In genomic region chr3:82977871-82978270, GRCh38 we compare ENCODE assay signal across 16 cellular contexts.
DNase-seq lines count a peak whose midpoint lies in the region; ATAC-seq and TF ChIP-seq lines count a peak whose summit lies in the region.
"Had no signal": no experiment of that assay in that cellular context is flagged by ENCODE, and none has a peak within 500 bp of the region (broad histone marks: within the 10 kb centered on the region; RNA-seq: fewer than 3 reads in every experiment).

No MANE protein-coding gene starts in this region.

- H3K36me3 ChIP-seq in DND-41 (ENCODE audit: insufficient read depth, low read length) (no peaks in the 10 kb centered on the region), NT2/D1 (ENCODE audit: insufficient read depth, insufficient read length, low read length) (no peaks in the 10 kb centered on the region), endodermal cell (ENCODE audit: control insufficient read depth, insufficient read depth, low read length) (no peaks in the 10 kb centered on the region), neural progenitor cell (no peaks in the 10 kb centered on the region)

- H3K27me3 ChIP-seq in DND-41 (ENCODE audit: insufficient read depth, low read length, poor library complexity) (no peaks in the 10 kb centered on the region), NT2/D1 (ENCODE audit: insufficient read depth, insufficient read length) (no peaks in the 10 kb centered on the region), endodermal cell (ENCODE audit: control insufficient read depth, insufficient read depth, low read length, poor library complexity, severe bottlenecking) (peaks cover 52% of the 10 kb centered on the region), neural progenitor cell (no peaks in the 10 kb centered on the region)

- H3K9me3 ChIP-seq in DND-41 (ENCODE audit: insufficient read depth, low read length, severe bottlenecking): no peaks in the 10 kb centered on the region
- H3K9me3 ChIP-seq in NT2/D1 (ENCODE audit: insufficient read depth, low read length): no peaks in the 10 kb centered on the region
- peaks cover 11% of the 10 kb centered on the region for H3K9me3 ChIP-seq in endodermal cell (ENCODE audit: control insufficient read depth, low read length)
- H3K9me3 ChIP-seq in neural progenitor cell (ENCODE audit: low read depth): no peaks in the 10 kb centered on the region

- H3K27ac ChIP-seq in DND-41 (ENCODE audit: low read length): peak overlapping the region; percentile 60
- peak overlapping the region; percentile 58 for H3K27ac ChIP-seq in endodermal cell (ENCODE audit: low read depth, low read length)
- H3K27ac ChIP-seq in neural progenitor cell: no peak overlapping the region
- no peak overlapping the region for H3K27ac ChIP-seq in substantia nigra (ENCODE audit: low read depth, low read length, poor library complexity, severe bottlenecking)
- H3K27ac ChIP-seq: 22Rv1 had no signal

- H3K27ac Mint-ChIP-seq in endodermal cell: no peak overlapping the region
- no peak overlapping the region for H3K27ac Mint-ChIP-seq in neural progenitor cell
- H3K27ac Mint-ChIP-seq: CD14-positive monocyte; CD8-positive, alpha-beta T cell had no signal

- H3K4me3 ChIP-seq in DND-41 (ENCODE audit: low read depth in 1 of 2, low read length in 2 of 2) (no peak overlapping the region), NT2/D1 (ENCODE audit: insufficient read length, low read depth) (no peak overlapping the region), endodermal cell (ENCODE audit: low read length) (no peak overlapping the region), neural progenitor cell (no peak overlapping the region)

- H3K4me2 ChIP-seq in DND-41 (ENCODE audit: insufficient read depth, low read length): peak overlapping the region; percentile 27
- peak overlapping the region; percentile 35 for H3K4me2 ChIP-seq in neural progenitor cell

- H3F3A ChIP-seq in neural progenitor cell (ENCODE audit: low read depth): no peaks in the 10 kb centered on the region

- H3K4me1 ChIP-seq in DND-41 (ENCODE audit: insufficient read depth, low read length) (peaks cover 16% of the 10 kb centered on the region), NT2/D1 (ENCODE audit: insufficient read depth, insufficient read length) (no peaks in the 10 kb centered on the region), endodermal cell (ENCODE audit: control insufficient read depth, insufficient read depth, low read length) (no peaks in the 10 kb centered on the region), neural progenitor cell (peaks cover 11% of the 10 kb centered on the region)

- ATAC-seq in DND-41 (ENCODE audit: insufficient read depth, low read depth): no peak
- ATAC-seq in GM21723 (IDR thresholded peaks at IDR 0.05; ENCODE audit: unreplicated experiment): no peak
- ATAC-seq in HG02763 (IDR thresholded peaks at IDR 0.05; ENCODE audit: unreplicated experiment): no peak
- ATAC-seq: CD8-positive, alpha-beta T cell; HepG2 had no signal

- H2AFZ ChIP-seq in DND-41 (ENCODE audit: low read depth, low read length) (peak overlapping the region; percentile 59), neural progenitor cell (replicated peaks) (peak overlapping the region; percentile 61)

- H3K27me3 Mint-ChIP-seq in endodermal cell (ENCODE audit: insufficient read depth): peaks cover 22% of the 10 kb centered on the region
- peaks cover 3% of the 10 kb centered on the region for H3K27me3 Mint-ChIP-seq in neural progenitor cell (ENCODE audit: insufficient read depth, low read depth)

- H3K9ac ChIP-seq in DND-41 (ENCODE audit: low read depth, low read length) (no peak overlapping the region), NT2/D1 (ENCODE audit: insufficient read length, low read depth) (no peak overlapping the region), endodermal cell (ENCODE audit: extremely low read depth, low read length, poor library complexity, severe bottlenecking) (no peak overlapping the region), neural progenitor cell (no peak overlapping the region)

- H3K36me3 Mint-ChIP-seq in endodermal cell (ENCODE audit: low read depth) (no peaks in the 10 kb centered on the region), neural progenitor cell (no peaks in the 10 kb centered on the region)
- H3K36me3 Mint-ChIP-seq: CD14-positive monocyte; CD8-positive, alpha-beta T cell had no signal

- DNase-seq in DND-41: no peak
- peak; percentile 44 for DNase-seq in NT2/D1 (ENCODE audit: low read depth, low spot score)
- DNase-seq in endodermal cell: no peak
- DNase-seq in neural progenitor cell (ENCODE audit: low spot score): peak; percentile 60
- no peak for DNase-seq in substantia nigra (lab: John Stamatoyannopoulos, UW)
- DNase-seq in NCI-H1694 (lab: John Stamatoyannopoulos, UW): no peak
- DNase-seq: CD8-positive, alpha-beta T cell; COR-L47; DMS79 treated with DMSO at 0.1 percent for 48 hours; GDM1; H7 had no signal

- H3K4me1 Mint-ChIP-seq in endodermal cell (peaks cover under 1% of the 10 kb centered on the region), neural progenitor cell (peaks cover 12% of the 10 kb centered on the region)
- H3K4me1 Mint-ChIP-seq: CD14-positive monocyte had no signal

- H3K79me2 ChIP-seq in DND-41 (ENCODE audit: insufficient read depth, low read length) (no peaks in the 10 kb centered on the region), neural progenitor cell (ENCODE audit: low read depth) (no peaks in the 10 kb centered on the region)

- TF ChIP-seq CTCF in DND-41 (IDR thresholded peaks at IDR 0.05; ENCODE audit: borderline replicate concordance, extremely low read depth, low read length, poor library complexity, severe bottlenecking): no peak
- no peak for TF ChIP-seq CTCF in endodermal cell (conservative IDR thresholded peaks at IDR 0.05)
- TF ChIP-seq CTCF in neural progenitor cell (IDR thresholded peaks at IDR 0.05): no peak

- H3K4me3 Mint-ChIP-seq in endodermal cell: no peak overlapping the region
- no peak overlapping the region for H3K4me3 Mint-ChIP-seq in neural progenitor cell
- H3K4me3 Mint-ChIP-seq: CD14-positive monocyte; CD8-positive, alpha-beta T cell had no signal

- 20 to 83% methylated on average over 1 to 3 of the region's 3 CpGs for WGBS in endodermal cell (ENCODE audit: insufficient coverage in 1 of 2, insufficient read length in 1 of 2), 2 experiments

- H4K20me1 ChIP-seq in DND-41 (ENCODE audit: insufficient read depth, low read length) (no peaks in the 10 kb centered on the region), neural progenitor cell (ENCODE audit: low read depth) (no peaks in the 10 kb centered on the region)

- H3K9me3 Mint-ChIP-seq in endodermal cell (peaks cover 9% of the 10 kb centered on the region), neural progenitor cell (peaks cover 3% of the 10 kb centered on the region)

Comparison
In these comparisons a context has a peak if more than half of its experiments do, and no peak if none do; other contexts are left out.
1. DNase-seq: peak in NT2/D1 (single experiment) and neural progenitor cell (single experiment); none in DND-41 (single experiment), endodermal cell (single experiment), substantia nigra (0 of 49) and NCI-H1694 (single experiment).
2. H3K27ac ChIP-seq: peak in DND-41 (single experiment) and endodermal cell (single experiment); none in neural progenitor cell (single experiment) and substantia nigra (single experiment).